10 cellular contexts compared by ENCODE assay signal in the genomic region with DNA sequence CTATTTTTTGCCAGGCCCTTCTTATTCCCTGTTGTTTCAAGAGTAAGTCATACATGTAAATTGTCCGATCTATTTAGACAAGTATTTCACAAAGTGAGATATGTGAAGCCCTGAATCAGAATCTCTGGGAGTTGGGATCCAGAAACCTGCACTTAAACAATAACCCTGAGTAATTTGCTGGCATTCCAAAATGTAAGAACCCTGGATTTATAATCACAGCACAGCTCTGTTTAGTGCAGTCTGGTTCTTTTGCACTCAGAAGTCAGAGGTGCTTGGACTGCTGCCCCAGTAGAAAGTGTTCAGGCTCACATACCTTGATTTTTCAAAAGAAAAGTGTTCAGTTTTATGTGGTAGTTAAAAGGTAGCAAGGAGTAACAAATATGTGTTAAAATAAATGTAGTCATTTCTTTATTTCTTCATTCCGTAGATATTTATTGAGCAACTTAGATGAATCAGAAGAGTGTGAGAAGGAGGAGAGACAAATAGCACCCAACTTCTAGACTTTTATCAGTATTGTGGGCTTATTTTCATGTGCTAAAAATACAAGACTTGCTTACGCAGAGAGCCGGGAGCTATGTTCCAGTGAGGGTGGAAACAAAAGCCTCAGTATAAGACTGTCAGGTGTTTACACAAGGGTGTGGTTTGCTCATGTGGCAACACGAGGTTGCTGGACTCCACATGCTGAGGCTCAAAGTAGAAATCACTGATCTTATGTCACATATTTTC.
DNase-seq lines count a peak whose midpoint lies in the region; ATAC-seq lines count a peak whose summit lies in the region.
"Had no signal": no experiment of that assay in that cellular context is flagged by ENCODE, and none has a peak within 500 bp of the region (broad histone marks: within the 10 kb centered on the region; RNA-seq: fewer than 3 reads in every experiment).

No MANE protein-coding gene starts in this region.

- H3K79me2 ChIP-seq in Karpas-422 (ENCODE audit: low read length), result no peaks in the 10 kb centered on the region

- H3K9me3 ChIP-seq in mucosa of stomach (ENCODE audit: control insufficient read depth, low read length) (no peaks in the 10 kb centered on the region), Karpas-422 (ENCODE audit: low read length) (no peaks in the 10 kb centered on the region; the same call in 1 of the 2 replicates)

- no peak overlapping the region for H3K4me2 ChIP-seq in Karpas-422 (ENCODE audit: low read depth, low read length, poor library complexity, severe bottlenecking)

- DNase-seq in COLO829 (ENCODE audit: low spot score), result peak; percentile 10
- DNase-seq in NCI-H146 treated with DMSO at 0.1 percent for 48 hours (lab: John Stamatoyannopoulos, UW; ENCODE audit: unreplicated experiment), result peak; percentile 14
- peak; percentile 25 for DNase-seq in epidermal melanocyte (ENCODE audit: insufficient read length, low spot score)
- no peak for DNase-seq in Karpas-422
- DNase-seq in activated CD8-positive, alpha-beta memory T cell treated with anti-CD3 and anti-CD28 coated beads for 24 hours, result no peak
- DNase-seq: activated naive CD4-positive, alpha-beta T cell had no signal

- peaks cover 19% of the 10 kb centered on the region for H3K4me1 ChIP-seq in mucosa of stomach (ENCODE audit: control insufficient read depth, insufficient read depth, low read length)
- no peaks in the 10 kb centered on the region for H3K4me1 ChIP-seq in Karpas-422 (ENCODE audit: low read length)
- H3K4me1 ChIP-seq: SJSA1 had no signal

- no peak overlapping the region for H3K27ac ChIP-seq in Karpas-422 (ENCODE audit: low read length)
- H3K27ac ChIP-seq: SJSA1 had no signal

- no peak overlapping the region for H3K4me3 ChIP-seq in mucosa of stomach (ENCODE audit: low read length)
- H3K4me3 ChIP-seq in Karpas-422 (ENCODE audit: low read length), result no peak overlapping the region
- H3K4me3 ChIP-seq: SJSA1 had no signal

- H2AFZ ChIP-seq in Karpas-422 (ENCODE audit: low read length), result no peak overlapping the region

- no peaks in the 10 kb centered on the region for H4K20me1 ChIP-seq in Karpas-422 (ENCODE audit: insufficient read depth, low read depth, low read length)

- no peaks in the 10 kb centered on the region for H3K9me2 ChIP-seq in Karpas-422 (replicated peaks; ENCODE audit: insufficient read depth, low read length)

- H3K27me3 ChIP-seq in mucosa of stomach (ENCODE audit: control insufficient read depth, insufficient read depth, low read length), result no peaks in the 10 kb centered on the region
- H3K27me3 ChIP-seq in Karpas-422 (ENCODE audit: low read length), result no peaks in the 10 kb centered on the region
- H3K27me3 ChIP-seq: SJSA1 had no signal

- no peaks in the 10 kb centered on the region for H3K36me3 ChIP-seq in mucosa of stomach (ENCODE audit: control insufficient read depth, insufficient read depth, low read length)
- H3K36me3 ChIP-seq in Karpas-422 (ENCODE audit: insufficient read depth, low read length), result no peaks in the 10 kb centered on the region
- H3K36me3 ChIP-seq: SJSA1 had no signal

- H3K9ac ChIP-seq in mucosa of stomach (ENCODE audit: low read length) (peak overlapping the region; percentile 53), Karpas-422 (ENCODE audit: low read length) (no peak overlapping the region)

- ATAC-seq in GM18511 (IDR thresholded peaks at IDR 0.05; ENCODE audit: unreplicated experiment), result no peak
- no peak for ATAC-seq in GM18870 (IDR thresholded peaks at IDR 0.05; ENCODE audit: unreplicated experiment)

Comparison
In these comparisons a context has a peak if more than half of its experiments do, and no peak if none do; other contexts are left out.
1. DNase-seq: peak in COLO829 (single experiment), NCI-H146 treated with DMSO at 0.1 percent for 48 hours (single experiment) and epidermal melanocyte (single experiment); none in Karpas-422 (single experiment) and activated CD8-positive, alpha-beta memory T cell treated with anti-CD3 and anti-CD28 coated beads for 24 hours (single experiment).